ENCODE assay signal across 11 cellular contexts in genomic region chr3:44529927-44530326, GRCh38. TPM values are rescaled to one million over a fixed set of nuclear protein-coding genes. Genes with fewer than 3 reads are reported as not detected.
DNase-seq lines count a peak whose midpoint lies in the region; ATAC-seq and TF ChIP-seq lines count a peak whose summit lies in the region.
"Had no signal": no experiment of that assay in that cellular context is flagged by ENCODE, and none has a peak within 500 bp of the region (broad histone marks: within the 10 kb centered on the region; RNA-seq: fewer than 3 reads in every experiment).

No MANE protein-coding gene starts in this region.

- H2BK15ac ChIP-seq in neuronal stem cell (ENCODE audit: low read length): no peak overlapping the region

- no peak overlapping the region for H2BK12ac ChIP-seq in neuronal stem cell (ENCODE audit: low read length)

- H3K27ac Mint-ChIP-seq in glutamatergic neuron (ENCODE audit: unreplicated experiment): no peak overlapping the region
- H3K27ac Mint-ChIP-seq: naive thymus-derived CD8-positive, alpha-beta T cell had no signal

- H3K14ac ChIP-seq in neuronal stem cell (ENCODE audit: low read length): no peak overlapping the region

- H3K4me1 Mint-ChIP-seq in glutamatergic neuron (ENCODE audit: low read depth, unreplicated experiment): no peaks in the 10 kb centered on the region

- no peak overlapping the region for H3K4me2 ChIP-seq in neuronal stem cell (ENCODE audit: insufficient read depth, low read length, poor library complexity, severe bottlenecking)

- no peak overlapping the region for H3K27ac ChIP-seq in RWPE2 (ENCODE audit: poor library complexity, severe bottlenecking)
- no peak overlapping the region for H3K27ac ChIP-seq in neuronal stem cell (replicated peaks; ENCODE audit: low read length)

- H2BK5ac ChIP-seq in neuronal stem cell (ENCODE audit: low read length): no peak overlapping the region

- no peak for ATAC-seq in RWPE2 (ENCODE audit: low read depth)
- ATAC-seq in GM19467 (IDR thresholded peaks at IDR 0.05; ENCODE audit: unreplicated experiment): no peak
- no peak for ATAC-seq in GM18868 (IDR thresholded peaks at IDR 0.05; ENCODE audit: unreplicated experiment)
- ATAC-seq: naive thymus-derived CD8-positive, alpha-beta T cell had no signal

- CTCF ChIA-PET in GM10248 (lab: Yijun Ruan, JAX): interaction anchor here (0.8 to 3.4 kb wide), 6 partner anchors 9 to 387 kb away, joined by 3 to 27 read pairs (median 4); no protein-coding TSS in a partner anchor

- POLR2A ChIA-PET in GM10248 (lab: Yijun Ruan, JAX): no interaction called here

- no peak overlapping the region for H2AK5ac ChIP-seq in neuronal stem cell (ENCODE audit: low read depth, low read length)

- WGBS in neuronal stem cell (ENCODE audit: extremely low coverage in 2 of 2, insufficient read length in 2 of 2, insufficient replicate concordance in 1 of 2), 2 donors: no CpG with 5 or more reads among the region's 1 CpG

- peak; percentile 46 for TF ChIP-seq CTCF in GM10248 (IDR thresholded peaks at IDR 0.05; ENCODE audit: control extremely low read depth, extremely low read depth, low read depth, missing control alignments)
- TF ChIP-seq CTCF in RWPE2 (IDR thresholded peaks at IDR 0.05; ENCODE audit: poor library complexity, severe bottlenecking): peak; percentile 23
- TF ChIP-seq CTCF in glutamatergic neuron (IDR thresholded peaks at IDR 0.05; ENCODE audit: partially characterized antibody, unreplicated experiment): no peak

- peaks cover 4% of the 10 kb centered on the region for H3K27me3 Mint-ChIP-seq in glutamatergic neuron (ENCODE audit: unreplicated experiment)

- peak; percentile 47 to 63 for DNase-seq in AML-193 (lab: John Stamatoyannopoulos, UW)
- DNase-seq in GM10248 (ENCODE audit: extremely low spot score): no peak
- no peak for DNase-seq in RWPE2 (ENCODE audit: low spot score)
- DNase-seq in glutamatergic neuron: peak; percentile 25
- no peak for DNase-seq in GM19238 (ENCODE audit: insufficient read length, low spot score)
- no peak for DNase-seq in neuronal stem cell (ENCODE audit: low spot score)
- DNase-seq: activated gamma-delta T cell, GOT3 had no signal

- peaks cover 3% of the 10 kb centered on the region for H3K79me1 ChIP-seq in neuronal stem cell (ENCODE audit: low read depth, low read length)

- no peak overlapping the region for H2AFZ ChIP-seq in neuronal stem cell (ENCODE audit: low read length)

- no peak overlapping the region for H3K4me3 ChIP-seq in RWPE2 (ENCODE audit: severe bottlenecking)
- no peak overlapping the region for H3K4me3 ChIP-seq in neuronal stem cell (ENCODE audit: low read length in 2 of 2)

- H3K18ac ChIP-seq in neuronal stem cell (ENCODE audit: low read length): no peak overlapping the region

- no peak overlapping the region for H3K23ac ChIP-seq in neuronal stem cell (ENCODE audit: low read depth, low read length, poor library complexity)

- no peak overlapping the region for H4K8ac ChIP-seq in neuronal stem cell (ENCODE audit: low read depth, low read length)

- H3K9me3 ChIP-seq in RWPE2 (ENCODE audit: severe bottlenecking): no peaks in the 10 kb centered on the region
- no peaks in the 10 kb centered on the region for H3K9me3 ChIP-seq in neuronal stem cell (replicated peaks in 1 of 2; ENCODE audit: control insufficient read depth in 2 of 2, insufficient read depth in 1 of 2, low read depth in 1 of 2, low read length in 2 of 2)

- H2BK120ac ChIP-seq in neuronal stem cell (ENCODE audit: low read depth, low read length): no peak overlapping the region

- H3K4ac ChIP-seq in neuronal stem cell (ENCODE audit: low read length): no peak overlapping the region

- H3K4me3 Mint-ChIP-seq in glutamatergic neuron (ENCODE audit: unreplicated experiment): no peak overlapping the region
- H3K4me3 Mint-ChIP-seq: naive thymus-derived CD8-positive, alpha-beta T cell had no signal

- no peak overlapping the region for H3K9ac ChIP-seq in neuronal stem cell (ENCODE audit: low read depth, low read length, poor library complexity)

- H3K36me3 Mint-ChIP-seq in glutamatergic neuron (ENCODE audit: unreplicated experiment): no peaks in the 10 kb centered on the region
- H3K36me3 Mint-ChIP-seq: naive thymus-derived CD8-positive, alpha-beta T cell had no signal

- H3K4me1 ChIP-seq in RWPE2 (ENCODE audit: insufficient read depth, poor library complexity, severe bottlenecking): no peaks in the 10 kb centered on the region
- H3K4me1 ChIP-seq in neuronal stem cell (ENCODE audit: control insufficient read depth in 2 of 2, insufficient read depth in 1 of 2, low read depth in 1 of 2, low read length in 2 of 2): no peaks in the 10 kb centered on the region

- H3K36me3 ChIP-seq in RWPE2 (ENCODE audit: low read depth) (no peaks in the 10 kb centered on the region), neuronal stem cell (replicated peaks in 1 of 2; ENCODE audit: control insufficient read depth in 2 of 2, insufficient read depth in 2 of 2, low read length in 2 of 2) (no peaks in the 10 kb centered on the region)

- peaks cover 3% of the 10 kb centered on the region for H3K9me3 Mint-ChIP-seq in glutamatergic neuron (ENCODE audit: unreplicated experiment)

- H4K91ac ChIP-seq in neuronal stem cell (ENCODE audit: low read depth, low read length, poor library complexity): no peak overlapping the region

- H3K27me3 ChIP-seq in RWPE2 (ENCODE audit: insufficient read depth, poor library complexity, severe bottlenecking) (no peaks in the 10 kb centered on the region), neuronal stem cell (ENCODE audit: control insufficient read depth in 3 of 3, insufficient read depth in 3 of 3, low read depth in 1 of 3, low read length in 3 of 3) (peaks cover 0 to 6% (median 2%) of the 10 kb centered on the region in 3 experiments)

RNA-seq across cellular contexts. Expression of gene ZKSCAN7, which starts 25.1 kb away (rescaled TPM):
- 20.6 TPM for total RNA-seq in glutamatergic neuron (ENCODE audit: unreplicated experiment)
- 7.2 TPM for polyA plus RNA-seq in neuronal stem cell (2013, experiment 1 of 2)
- 7.6 TPM for polyA plus RNA-seq in neuronal stem cell (2013, experiment 2 of 2)

RNA-seq across cellular contexts. Expression of gene ZNF445, which starts 52.5 kb away (rescaled TPM):
- 66.8 TPM for total RNA-seq in glutamatergic neuron (ENCODE audit: unreplicated experiment)
- polyA plus RNA-seq in neuronal stem cell (2013, experiment 1 of 2): 11.3 TPM
- polyA plus RNA-seq in neuronal stem cell (2013, experiment 2 of 2): 11.5 TPM

RNA-seq across cellular contexts. Expression of gene ZNF660, which starts 54.8 kb away (rescaled TPM):
- total RNA-seq in glutamatergic neuron (ENCODE audit: unreplicated experiment): 35.4 TPM
- 5.0 TPM for polyA plus RNA-seq in neuronal stem cell (2013, experiment 1 of 2)
- polyA plus RNA-seq in neuronal stem cell (2013, experiment 2 of 2): 5.3 TPM

Comparison
In these comparisons a context has a peak if more than half of its experiments do, and no peak if none do; other contexts are left out.
1. DNase-seq: peak in AML-193 (2 of 2) and glutamatergic neuron (single experiment); none in GM10248 (single experiment), RWPE2 (single experiment), GM19238 (single experiment) and neuronal stem cell (single experiment).